In the genomic region with DNA sequence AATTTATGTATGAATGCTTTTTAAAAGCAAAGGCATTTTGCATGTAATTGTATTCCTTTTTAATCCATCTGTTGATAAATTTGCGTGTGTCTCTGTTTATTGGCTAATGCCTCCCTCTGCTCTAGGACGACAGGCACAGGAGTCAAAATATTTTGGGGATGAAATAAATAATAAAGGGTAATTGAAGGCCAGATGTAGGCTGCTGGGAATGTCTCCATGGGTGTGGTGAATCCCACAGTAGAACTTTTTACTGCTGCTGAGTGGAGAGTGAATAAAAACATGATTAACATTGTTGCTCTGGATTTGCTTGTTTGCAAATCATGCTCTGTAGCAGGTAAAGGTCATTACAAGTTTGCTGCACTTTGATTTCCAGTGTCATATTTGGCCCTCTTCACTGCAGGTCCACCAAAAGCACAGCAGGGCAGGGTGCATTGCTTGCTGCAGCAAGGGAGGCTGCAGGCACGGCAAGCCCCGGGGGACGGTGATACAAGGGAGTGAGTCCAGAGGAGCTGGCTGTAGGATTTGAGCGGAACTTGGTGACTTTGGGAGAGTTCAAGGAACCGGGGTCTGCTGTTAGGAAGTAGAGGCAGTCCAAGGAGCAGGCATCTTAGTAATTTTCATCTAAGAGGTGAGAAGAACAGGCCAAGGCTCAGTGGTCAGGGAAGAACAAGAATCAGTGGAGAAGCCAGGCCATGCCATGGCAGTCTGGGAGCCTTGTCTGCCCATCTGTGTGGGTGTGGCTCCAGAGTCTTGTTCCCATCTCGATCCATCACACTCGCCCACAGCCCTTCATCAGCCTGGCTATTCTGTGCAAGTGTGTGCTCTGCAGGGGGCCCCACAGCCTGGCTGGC, we compare ENCODE assay signal across 20 cellular contexts.
"Had no signal": no experiment of that assay in that cellular context is flagged by ENCODE, and none has a peak within 500 bp of the region (broad histone marks: within the 10 kb centered on the region; RNA-seq: fewer than 3 reads in every experiment).

No MANE protein-coding gene starts in this region.

- DNase-seq: activated CD4-positive, alpha-beta T cell treated with anti-CD3 and anti-CD28 coated beads for 1 hour; activated CD4-positive, alpha-beta T cell treated with anti-CD3 and anti-CD28 coated beads, Interleukin-2, amount 50 U/mL, for 1 hour; activated naive CD4-positive, alpha-beta T cell treated with Interleukin-2 at 50 U/mL for 16 hours; activated naive CD8-positive, alpha-beta T cell treated with anti-CD3 and anti-CD28 coated beads for 36 hours; activated T-cell treated with anti-CD3 and anti-CD28 coated beads, Interleukin-2, amount 50 U/mL, for 48 hours; colonic mucosa; erythroblast; foreskin keratinocyte; midbrain; natural killer cell; right lobe of liver; stimulated activated CD4-positive, alpha-beta T cell treated with anti-CD3 and anti-CD28 coated beads, Interleukin-1b, Interleukin-23, amount 100 ng/mL, for 48 hours; stimulated activated naive CD8-positive, alpha-beta T cell treated with anti-CD3 and anti-CD28 coated beads, Interleukin-15, amount 100 ng/mL, for 72 hours; T-helper 1 cell had no signal

- H3K9me3 ChIP-seq: colonic mucosa, neutrophil, right lobe of liver, tibial artery had no signal

- H3K9ac ChIP-seq: parathyroid adenoma had no signal

- H3K4me3 Mint-ChIP-seq: activated naive CD8-positive, alpha-beta T cell treated with anti-CD3 and anti-CD28 coated beads for 36 hours; natural killer cell; stimulated activated naive CD8-positive, alpha-beta T cell treated with anti-CD3 and anti-CD28 coated beads, Interleukin-15, amount 100 ng/mL, for 72 hours had no signal

- H3K27me3 ChIP-seq: colonic mucosa, foreskin keratinocyte, neutrophil, right lobe of liver, tibial artery had no signal

- H3K36me3 ChIP-seq: breast epithelium, colonic mucosa, neutrophil, right lobe of liver, tibial artery had no signal

- H3K4me3 ChIP-seq: breast epithelium, colonic mucosa, right lobe of liver, skin epidermis, tibial artery had no signal

- H3K4me1 Mint-ChIP-seq: activated naive CD8-positive, alpha-beta T cell treated with anti-CD3 and anti-CD28 coated beads for 36 hours; natural killer cell; stimulated activated naive CD8-positive, alpha-beta T cell treated with anti-CD3 and anti-CD28 coated beads, Interleukin-15, amount 100 ng/mL, for 72 hours had no signal

- ATAC-seq: foreskin keratinocyte; left lobe of liver; natural killer cell; right lobe of liver; stimulated activated naive CD8-positive, alpha-beta T cell treated with anti-CD3 and anti-CD28 coated beads, Interleukin-15, amount 100 ng/mL, for 72 hours had no signal

- H3K79me2 ChIP-seq: parathyroid adenoma had no signal

- H2AFZ ChIP-seq: parathyroid adenoma had no signal

- H3K27ac Mint-ChIP-seq: activated naive CD8-positive, alpha-beta T cell treated with anti-CD3 and anti-CD28 coated beads for 36 hours; natural killer cell had no signal

- H3K27ac ChIP-seq: breast epithelium, colonic mucosa, foreskin keratinocyte, neutrophil, parathyroid adenoma, right lobe of liver, skin epidermis, tibial artery had no signal

- H3K36me3 Mint-ChIP-seq: activated naive CD8-positive, alpha-beta T cell treated with anti-CD3 and anti-CD28 coated beads for 36 hours; natural killer cell had no signal

- H3K4me1 ChIP-seq: breast epithelium, colonic mucosa, foreskin keratinocyte, parathyroid adenoma, right lobe of liver, tibial artery had no signal

- H3K9me3 Mint-ChIP-seq: natural killer cell; stimulated activated naive CD8-positive, alpha-beta T cell treated with anti-CD3 and anti-CD28 coated beads, Interleukin-15, amount 100 ng/mL, for 72 hours had no signal
